8 cellular contexts compared by ENCODE assay signal in genomic region chr14:54396183-54396492, GRCh38. TPM values are rescaled to one million over a fixed set of nuclear protein-coding genes. Genes with fewer than 3 reads are reported as not detected.
A peak's percentile ranks its signal among the peaks of the same experiment; 100 is the strongest.
DNase-seq lines count a peak whose midpoint lies in the region; ATAC-seq and TF ChIP-seq lines count a peak whose summit lies in the region.

No MANE protein-coding gene starts in this region.

- TF ChIP-seq CTCF in CD8-positive, alpha-beta T cell (IDR thresholded peaks at IDR 0.05) = no peak
- TF ChIP-seq CTCF in OCI-LY7 (conservative IDR thresholded peaks at IDR 0.05; ENCODE audit: low read length) (no peak), endothelial cell (IDR thresholded peaks at IDR 0.05; ENCODE audit: unreplicated experiment) (no peak), neutrophil (IDR thresholded peaks at IDR 0.05) (no peak)

- H3K27ac ChIP-seq in CD8-positive, alpha-beta T cell (ENCODE audit: low read depth, low read length) = no peak overlapping the region
- H3K27ac ChIP-seq in OCI-LY7 (ENCODE audit: low read depth, low read length, poor library complexity, severe bottlenecking) (peak overlapping the region; percentile 66), neutrophil (peak overlapping the region; percentile 68), substantia nigra (ENCODE audit: low read depth, low read length, poor library complexity, severe bottlenecking) (no peak overlapping the region)

- DNase-seq in CD8-positive, alpha-beta T cell = no peak
- DNase-seq in OCI-LY7 (ENCODE audit: low spot score) (no peak), endothelial cell (ENCODE audit: low spot score) (no peak), NCI-H524 (lab: John Stamatoyannopoulos, UW) (no peak), substantia nigra (lab: John Stamatoyannopoulos, UW) (no peak), Ammon's horn (ENCODE audit: low spot score) (no peak)

- peaks cover 4% of the 10 kb centered on the region; the same call in 1 of the 2 replicates for H4K20me1 ChIP-seq in OCI-LY7 (ENCODE audit: insufficient read depth, low read length)

- peaks cover 4% of the 10 kb centered on the region for H3K4me1 ChIP-seq in CD8-positive, alpha-beta T cell (ENCODE audit: insufficient read depth, low read length)
- H3K4me1 ChIP-seq in OCI-LY7 (ENCODE audit: insufficient read depth, low read length, poor library complexity, severe bottlenecking) (peaks cover 31% of the 10 kb centered on the region), neutrophil (ENCODE audit: control insufficient read depth in 1 of 2, insufficient read depth in 1 of 2, low read depth in 1 of 2, low read length in 1 of 2) (peaks cover 19 to 29% of the 10 kb centered on the region in 2 experiments)

- peak overlapping the region; percentile 47 for H3K27ac Mint-ChIP-seq in CD8-positive, alpha-beta T cell
- peak overlapping the region; percentile 30 for H3K27ac Mint-ChIP-seq in endothelial cell (ENCODE audit: unreplicated experiment)

- no peaks in the 10 kb centered on the region for H3K9me3 Mint-ChIP-seq in CD8-positive, alpha-beta T cell
- H3K9me3 Mint-ChIP-seq in endothelial cell (ENCODE audit: unreplicated experiment) = no peaks in the 10 kb centered on the region

- no peaks in the 10 kb centered on the region for H3K36me3 ChIP-seq in CD8-positive, alpha-beta T cell (ENCODE audit: insufficient read depth, low read length)
- H3K36me3 ChIP-seq in OCI-LY7 (ENCODE audit: insufficient read depth, low read length) (peaks cover 22% of the 10 kb centered on the region), neutrophil (no peaks in the 10 kb centered on the region)

- no peaks in the 10 kb centered on the region for H3K9me3 ChIP-seq in CD8-positive, alpha-beta T cell (ENCODE audit: low read length)
- H3K9me3 ChIP-seq in OCI-LY7 (ENCODE audit: low read length) (no peaks in the 10 kb centered on the region), neutrophil (no peaks in the 10 kb centered on the region)

- H3K4me1 Mint-ChIP-seq in CD8-positive, alpha-beta T cell (ENCODE audit: low read depth) = peaks cover 9% of the 10 kb centered on the region
- H3K4me1 Mint-ChIP-seq in endothelial cell (ENCODE audit: unreplicated experiment) = peaks cover 6% of the 10 kb centered on the region

- POLR2A ChIA-PET in CD8-positive, alpha-beta T cell (lab: Charles Lee) = interaction anchor here (0.7 to 1.0 kb wide), 2 partner anchors 33 to 44 kb away, joined by 3 to 4 read pairs; no protein-coding TSS in a partner anchor
- POLR2A ChIA-PET in OCI-LY7 (lab: Charles Lee) = interaction anchor here (0.7 to 2.0 kb wide), 9 partner anchors 38 to 783 kb away, joined by 3 to 11 read pairs (median 5); partner anchors contain the start of gene CGRRF1

- TSS peak; percentile 99 for BruUV-seq in OCI-LY7 (replicated peaks; lab: Mats Ljungman, UMichigan)

- peaks cover 3% of the 10 kb centered on the region for H3K36me3 Mint-ChIP-seq in CD8-positive, alpha-beta T cell
- no peaks in the 10 kb centered on the region for H3K36me3 Mint-ChIP-seq in endothelial cell (ENCODE audit: low read depth, unreplicated experiment)

- peaks cover 42% of the 10 kb centered on the region for H3K79me2 ChIP-seq in OCI-LY7 (ENCODE audit: insufficient read depth, low read depth, low read length)

- H3K27me3 Mint-ChIP-seq in CD8-positive, alpha-beta T cell (ENCODE audit: low read depth) = no peaks in the 10 kb centered on the region
- peaks cover 6% of the 10 kb centered on the region for H3K27me3 Mint-ChIP-seq in endothelial cell (ENCODE audit: unreplicated experiment)

- H3K9me2 ChIP-seq in OCI-LY7 (ENCODE audit: insufficient read depth, low read length) = no peaks in the 10 kb centered on the region

- H3K4me3 Mint-ChIP-seq in CD8-positive, alpha-beta T cell = peak overlapping the region; percentile 86
- peak overlapping the region; percentile 87 for H3K4me3 Mint-ChIP-seq in endothelial cell (ENCODE audit: unreplicated experiment)

- H2AFZ ChIP-seq in OCI-LY7 (ENCODE audit: low read length) = peak overlapping the region; percentile 95

- intact Hi-C loops in CD8-positive, alpha-beta T cell (cut with DNase I, micrococcal nuclease) = loop anchor here (1.0 to 10.0 kb wide), 13 partner anchors 45 to 1843 kb away; partner anchors contain the start of genes CNIH1 (in 2 of the 2), CGRRF1 (in 1 of the 2), DLGAP5 (in 1 of the 2) and FBXO34 (in 1 of the 2)
- intact Hi-C loops in OCI-LY7 (cut with micrococcal nuclease; ENCODE audit: unreplicated experiment) = loop anchor here (2.0 to 10.0 kb wide), 4 partner anchors 45 to 1244 kb away; partner anchors contain the start of genes CNIH1, DDHD1 and GMFB

- ATAC-seq in CD8-positive, alpha-beta T cell = no peak
- no peak for ATAC-seq in HG02884 (IDR thresholded peaks at IDR 0.05; ENCODE audit: unreplicated experiment)

- CTCF ChIA-PET in CD8-positive, alpha-beta T cell (lab: Charles Lee) = interaction anchor here (1.2 to 1.7 kb wide), 2 partner anchors 45 to 48 kb away, joined by 4 to 9 read pairs; partner anchors contain the start of gene CNIH1
- CTCF ChIA-PET in OCI-LY7 (lab: Charles Lee; ENCODE audit: unreplicated experiment) = no interaction called here

- peak overlapping the region; percentile 67 for H3K4me2 ChIP-seq in OCI-LY7 (ENCODE audit: low read length)

- no peaks in the 10 kb centered on the region for H3K27me3 ChIP-seq in CD8-positive, alpha-beta T cell (ENCODE audit: insufficient read depth, low read length)
- H3K27me3 ChIP-seq in neutrophil = no peaks in the 10 kb centered on the region

- peak overlapping the region; percentile 96 for H3K4me3 ChIP-seq in CD8-positive, alpha-beta T cell (ENCODE audit: low read depth, low read length)
- H3K4me3 ChIP-seq in OCI-LY7 (ENCODE audit: low read depth, low read length, poor library complexity, severe bottlenecking) (peak overlapping the region; percentile 62), neutrophil (ENCODE audit: low read depth in 1 of 2, low read length in 1 of 2) (peak overlapping the region; percentile 81 to 94)

RNA-seq across cellular contexts. Expression of gene CDKN3, which starts 0.7 kb away (rescaled TPM):
- total RNA-seq in CD8-positive, alpha-beta T cell = under 1 TPM; 0.56 to 0.68 TPM
- total RNA-seq in OCI-LY7 (2014; rRNA removed; shearing (Covaris generic)) = 134 and 150 TPM in 2 replicates
- total RNA-seq in OCI-LY7 (2022) (157 and 189 TPM in 2 replicates), endothelial cell (ENCODE audit: unreplicated experiment) (12.2 TPM)

RNA-seq across cellular contexts. Expression of gene CNIH1, which starts 45.0 kb away (rescaled TPM):
- 10 to 100 TPM; 49.2 to 55.6 TPM for total RNA-seq in CD8-positive, alpha-beta T cell
- total RNA-seq in OCI-LY7 (2014; rRNA removed; shearing (Covaris generic)) = 18.7 and 29.7 TPM in 2 replicates
- total RNA-seq in OCI-LY7 (2022) (96.6 and 109 TPM in 2 replicates), endothelial cell (ENCODE audit: unreplicated experiment) (87.8 TPM)

Comparison
In these comparisons a context has a peak if more than half of its experiments do, and no peak if none do; other contexts are left out.
1. H3K27ac ChIP-seq: peak in OCI-LY7 (single experiment) and neutrophil (single experiment); none in CD8-positive, alpha-beta T cell (single experiment) and substantia nigra (single experiment).
2. RNA of gene CDKN3, which starts 0.7 kb away (total RNA-seq): 134 to 189 TPM in OCI-LY7; 12.2 TPM in endothelial cell (single experiment) and 0.56 to 0.68 TPM in CD8-positive, alpha-beta T cell; every median in the first group is over 10 times any median in the second.
3. Peak in every context shown above with its lines, with median percentiles within 50 percentile points of each other: H3K4me3 ChIP-seq.